16 cellular contexts compared by ENCODE assay signal in the genomic region with DNA sequence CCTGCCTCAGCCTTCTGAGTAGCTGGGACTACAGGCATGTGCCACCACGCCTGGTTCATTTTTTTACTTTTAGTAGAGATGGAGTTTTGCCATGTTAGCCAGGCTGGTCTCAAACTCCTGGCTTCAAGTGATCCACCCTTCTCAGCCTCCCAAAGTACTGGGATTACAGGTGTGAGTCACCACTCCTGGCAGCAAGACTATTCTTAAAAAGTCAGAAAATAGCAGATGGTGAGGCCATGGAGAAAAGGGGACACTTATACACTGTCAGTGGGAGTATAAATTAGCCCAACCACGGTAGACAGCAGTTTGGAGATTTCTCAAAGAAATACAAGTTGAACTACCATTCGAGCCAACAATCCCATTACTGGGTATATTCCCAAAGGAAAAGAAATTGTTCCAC.
DNase-seq lines count a peak whose midpoint lies in the region; ATAC-seq and TF ChIP-seq lines count a peak whose summit lies in the region.
"Had no signal": no experiment of that assay in that cellular context is flagged by ENCODE, and none has a peak within 500 bp of the region (broad histone marks: within the 10 kb centered on the region; RNA-seq: fewer than 3 reads in every experiment).

No MANE protein-coding gene starts in this region.

- H2BK5ac ChIP-seq in mesenchymal stem cell (ENCODE audit: low read depth, low read length, poor library complexity, severe bottlenecking) = no peak overlapping the region

- no peak overlapping the region for H2BK12ac ChIP-seq in mesenchymal stem cell (ENCODE audit: low read length in 2 of 2)

- no peak overlapping the region for H4K91ac ChIP-seq in mesenchymal stem cell (ENCODE audit: low read length)

- TF ChIP-seq CTCF in DND-41 (IDR thresholded peaks at IDR 0.05; ENCODE audit: borderline replicate concordance, extremely low read depth, low read length, poor library complexity, severe bottlenecking) (no peak), glutamatergic neuron (IDR thresholded peaks at IDR 0.05; ENCODE audit: partially characterized antibody, unreplicated experiment) (no peak), brain microvascular endothelial cell (IDR thresholded peaks at IDR 0.05; ENCODE audit: low read depth, low read length, missing control alignments) (no peak)

- H3K36me3 ChIP-seq in DND-41 (ENCODE audit: insufficient read depth, low read length) = no peaks in the 10 kb centered on the region
- no peaks in the 10 kb centered on the region for H3K36me3 ChIP-seq in mesenchymal stem cell (ENCODE audit: control insufficient read depth in 1 of 2, insufficient read depth in 2 of 2, low read depth in 1 of 2, low read length in 2 of 2)
- H3K36me3 ChIP-seq in brain microvascular endothelial cell (replicated peaks) = no peaks in the 10 kb centered on the region

- no peak overlapping the region for H3K27ac Mint-ChIP-seq in glutamatergic neuron (ENCODE audit: unreplicated experiment)
- H3K27ac Mint-ChIP-seq: CD8-positive, alpha-beta T cell had no signal

- H4K20me1 ChIP-seq in DND-41 (ENCODE audit: insufficient read depth, low read length) = no peaks in the 10 kb centered on the region

- peaks cover 5% of the 10 kb centered on the region for H3K4me1 Mint-ChIP-seq in glutamatergic neuron (ENCODE audit: low read depth, unreplicated experiment)

- no peak overlapping the region for H3K4ac ChIP-seq in mesenchymal stem cell (ENCODE audit: low read depth in 1 of 2, low read length in 2 of 2)

- H3K4me3 Mint-ChIP-seq in glutamatergic neuron (ENCODE audit: unreplicated experiment) = no peak overlapping the region
- H3K4me3 Mint-ChIP-seq: CD8-positive, alpha-beta T cell had no signal

- no peak for DNase-seq in DND-41
- peak; percentile 68 for DNase-seq in ELR (ENCODE audit: low read depth)
- DNase-seq in NCI-H446 treated with DMSO at 0.1 percent for 48 hours (lab: John Stamatoyannopoulos, UW) = peak; percentile 43
- DNase-seq in mesenchymal stem cell = no peak
- no peak for DNase-seq in glutamatergic neuron
- no peak for DNase-seq in brain microvascular endothelial cell
- DNase-seq: CD8-positive, alpha-beta T cell; Karpas-422; NCI-H1436; NCI-H2029 treated with DMSO at 0.1 percent for 48 hours; NCI-H510A treated with DMSO at 0.1 percent for 48 hours; SIG-M5; SW 1271 had no signal

- H2AFZ ChIP-seq in DND-41 (ENCODE audit: low read depth, low read length) = no peak overlapping the region
- H2AFZ ChIP-seq in mesenchymal stem cell (ENCODE audit: low read depth, low read length) = no peak overlapping the region

- H3K14ac ChIP-seq in mesenchymal stem cell (ENCODE audit: low read length in 2 of 2) = no peak overlapping the region

- H4K8ac ChIP-seq in mesenchymal stem cell (ENCODE audit: low read length) = no peak overlapping the region

- H3K4me1 ChIP-seq in DND-41 (ENCODE audit: insufficient read depth, low read length) (peaks cover 17% of the 10 kb centered on the region), mesenchymal stem cell (ENCODE audit: control insufficient read depth, insufficient read depth, low read depth, low read length) (no peaks in the 10 kb centered on the region)

- H3K4me3 ChIP-seq in DND-41 (ENCODE audit: low read depth in 1 of 2, low read length in 2 of 2) = no peak overlapping the region
- H3K4me3 ChIP-seq in mesenchymal stem cell (ENCODE audit: insufficient read depth in 1 of 2, low read depth in 1 of 2, low read length in 2 of 2) = no peak overlapping the region
- H3K4me3 ChIP-seq in brain microvascular endothelial cell (ENCODE audit: low read depth, low read length) = no peak overlapping the region
- H3K4me3 ChIP-seq: GM12878 had no signal

- peak overlapping the region; percentile 27; the same call in 1 of the 2 replicates for H3K27ac ChIP-seq in DND-41 (ENCODE audit: low read length)
- H3K27ac ChIP-seq in mesenchymal stem cell (ENCODE audit: low read length, poor library complexity, severe bottlenecking) = no peak overlapping the region
- H3K27ac ChIP-seq in brain microvascular endothelial cell = no peak overlapping the region

- H3K18ac ChIP-seq in mesenchymal stem cell (ENCODE audit: low read depth in 1 of 2, low read length in 2 of 2) = peak overlapping the region; percentile 35 to 73

- H3K9me3 Mint-ChIP-seq in glutamatergic neuron (ENCODE audit: unreplicated experiment) = no peaks in the 10 kb centered on the region
- H3K9me3 Mint-ChIP-seq: CD8-positive, alpha-beta T cell had no signal

- no peak overlapping the region for H2BK15ac ChIP-seq in mesenchymal stem cell (ENCODE audit: low read depth, poor library complexity, severe bottlenecking)

- in situ Hi-C loops in brain microvascular endothelial cell (cut with HindIII; ENCODE audit: low pct_ligation_motif_present, low sequenced_read_pairs) = no loop called here

- H3K9ac ChIP-seq in DND-41 (ENCODE audit: low read depth, low read length) (no peak overlapping the region), mesenchymal stem cell (ENCODE audit: low read length) (no peak overlapping the region)

- peak; percentile 35; the same call in 1 of the 3 replicates for ATAC-seq in DND-41 (ENCODE audit: insufficient read depth, low read depth)
- no peak for ATAC-seq in GM19328 (IDR thresholded peaks at IDR 0.05; ENCODE audit: unreplicated experiment)
- ATAC-seq in HG02938 (IDR thresholded peaks at IDR 0.05; ENCODE audit: unreplicated experiment) = no peak
- ATAC-seq: CD8-positive, alpha-beta T cell; GM12878 had no signal

- H3K79me1 ChIP-seq in mesenchymal stem cell (replicated peaks; ENCODE audit: low read length, poor library complexity, severe bottlenecking) = no peaks in the 10 kb centered on the region

- H3K9me3 ChIP-seq in DND-41 (ENCODE audit: insufficient read depth, low read length, severe bottlenecking) = no peaks in the 10 kb centered on the region
- H3K9me3 ChIP-seq in mesenchymal stem cell (ENCODE audit: control insufficient read depth, low read length) = no peaks in the 10 kb centered on the region

- peak overlapping the region; percentile 66 for H2AK5ac ChIP-seq in mesenchymal stem cell (ENCODE audit: low read length, severe bottlenecking)

- H3K27me3 Mint-ChIP-seq in glutamatergic neuron (ENCODE audit: unreplicated experiment) = peaks cover 1% of the 10 kb centered on the region

- H3K36me3 Mint-ChIP-seq in glutamatergic neuron (ENCODE audit: unreplicated experiment) = no peaks in the 10 kb centered on the region
- H3K36me3 Mint-ChIP-seq: CD8-positive, alpha-beta T cell had no signal

- H3K27me3 ChIP-seq in DND-41 (ENCODE audit: insufficient read depth, low read length, poor library complexity) (no peaks in the 10 kb centered on the region), mesenchymal stem cell (ENCODE audit: control insufficient read depth in 1 of 2, insufficient read depth in 1 of 2, low read length in 2 of 2) (no peaks in the 10 kb centered on the region), brain microvascular endothelial cell (replicated peaks) (no peaks in the 10 kb centered on the region)

- WGBS in mesenchymal stem cell = 92% methylated on average over 3 of the region's 3 CpGs

- H3K4me2 ChIP-seq in DND-41 (ENCODE audit: insufficient read depth, low read length) (peak overlapping the region; percentile 35; the same call in 1 of the 2 replicates), mesenchymal stem cell (ENCODE audit: low read length, poor library complexity, severe bottlenecking) (no peak overlapping the region)

- no peak overlapping the region for H3K23ac ChIP-seq in mesenchymal stem cell (ENCODE audit: low read length in 2 of 2)

- H2BK120ac ChIP-seq in mesenchymal stem cell (ENCODE audit: low read depth, low read length) = no peak overlapping the region

- H3K79me2 ChIP-seq in DND-41 (ENCODE audit: insufficient read depth, low read length) = no peaks in the 10 kb centered on the region

Comparison
In these comparisons a context has a peak if more than half of its experiments do, and no peak if none do; other contexts are left out.
1. DNase-seq: peak in ELR (single experiment) and NCI-H446 treated with DMSO at 0.1 percent for 48 hours (single experiment); none in DND-41 (single experiment), mesenchymal stem cell (single experiment), glutamatergic neuron (single experiment) and brain microvascular endothelial cell (single experiment).